ENCODE assay signal across 7 cellular contexts in genomic region chr11:124961972-124962609, GRCh38. TPM values are rescaled to one million over a fixed set of nuclear protein-coding genes. Genes with fewer than 3 reads are reported as not detected.
DNase-seq lines count a peak whose midpoint lies in the region; ATAC-seq and TF ChIP-seq lines count a peak whose summit lies in the region.

No MANE protein-coding gene starts in this region.

- no peaks in the 10 kb centered on the region for H3K27me3 ChIP-seq in thyroid gland

- peak; percentile 92 for ATAC-seq in GM21381 (IDR thresholded peaks at IDR 0.05; ENCODE audit: unreplicated experiment)
- peak; percentile 89 for ATAC-seq in left colon

- WGBS in thyroid gland, 2 donors: 23 to 24% methylated on average over 5 of the region's 5 CpGs

- intact Hi-C loops in left colon (cut with DNase I, micrococcal nuclease) (no loop called here), thyroid gland (cut with DNase I) (no loop called here)

- H3K27ac ChIP-seq in thyroid gland: no peak overlapping the region

- peak; percentile 82 for DNase-seq in GF-D8 (lab: John Stamatoyannopoulos, UW)
- peak; percentile 68 for DNase-seq in HPDE6-E6E7 (ENCODE audit: extremely low spot score)
- peak; percentile 53 for DNase-seq in NOMO-1 treated with dmso at 0.1 percent for 144 hours (lab: John Stamatoyannopoulos, UW; ENCODE audit: unreplicated experiment)
- DNase-seq in cardiac fibroblast (ENCODE audit: low read depth in 2 of 2): peak; percentile 89 to 90
- no peak for DNase-seq in left colon
- no peak for DNase-seq in thyroid gland

- peak; percentile 68 for TF ChIP-seq CTCF in cardiac fibroblast (IDR thresholded peaks at IDR 0.05; ENCODE audit: low read depth, low read length)
- TF ChIP-seq CTCF in thyroid gland (IDR thresholded peaks at IDR 0.05): peak in 5 of 6 experiments; percentile 19 to 77 (median 61)

- no peaks in the 10 kb centered on the region for H3K4me1 ChIP-seq in thyroid gland

- H3K4me3 ChIP-seq in cardiac fibroblast (replicated peaks in 1 of 2; ENCODE audit: low read depth in 2 of 2, low read length in 2 of 2): no peak overlapping the region
- H3K4me3 ChIP-seq in thyroid gland (replicated peaks in 1 of 3): no peak overlapping the region

- H3K36me3 ChIP-seq in thyroid gland: no peaks in the 10 kb centered on the region

- no peaks in the 10 kb centered on the region for H3K9me3 ChIP-seq in thyroid gland

- TF ChIP-seq POLR2A in thyroid gland (IDR thresholded peaks at IDR 0.05): no peak

RNA-seq across cellular contexts. Expression of gene CCDC15, which starts 8.1 kb away (rescaled TPM):
- total RNA-seq in left colon (1 to 10 TPM in 1 of 2 donors, under 1 TPM in 1; 0.53 to 1.2 TPM), thyroid gland (1 to 10 TPM in 2 of 4 donors, under 1 TPM in 2; 0.33 to 2.8 (median 1.1) TPM)

RNA-seq across cellular contexts. Expression of gene HEPACAM, which starts 26.2 kb away (rescaled TPM):
- total RNA-seq in left colon: under 1 TPM in 1 of 2 donors, not detected in 1; 0.14 TPM
- total RNA-seq in thyroid gland: 1 to 10 TPM in 1 of 4 donors, under 1 TPM in 2, not detected in 1; 0.27 to 1.1 (median 0.45) TPM

RNA-seq across cellular contexts. Expression of gene HEPN1, which starts 43.0 kb away (rescaled TPM):
- total RNA-seq in left colon (not detected), thyroid gland (not detected)

Comparison
In these comparisons a context has a peak if more than half of its experiments do, and no peak if none do; other contexts are left out.
1. DNase-seq: peak in GF-D8 (single experiment), HPDE6-E6E7 (single experiment), NOMO-1 treated with dmso at 0.1 percent for 144 hours (single experiment) and cardiac fibroblast (2 of 2); none in left colon (0 of 2) and thyroid gland (0 of 2).